ENCODE assay signal across 8 cellular contexts in the genomic region with DNA sequence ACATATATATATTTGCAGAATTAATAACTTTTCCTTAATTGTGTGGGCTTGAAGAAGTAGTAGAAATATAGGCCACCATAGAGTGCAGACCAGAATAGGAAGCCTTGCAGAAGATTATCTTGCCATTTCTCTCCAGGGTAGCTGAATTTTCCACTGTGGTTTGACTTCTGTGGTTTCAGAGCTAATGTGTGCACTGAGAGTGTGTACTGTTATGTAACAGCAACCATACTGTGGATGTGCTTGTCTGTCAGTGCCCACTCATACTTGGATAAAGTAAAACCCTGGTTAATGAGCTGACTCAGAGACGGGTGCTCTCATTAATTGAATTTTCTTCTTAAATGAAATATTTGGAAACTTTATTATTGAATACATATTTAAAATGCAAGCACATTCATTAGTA. TPM values are rescaled to one million over a fixed set of nuclear protein-coding genes. Genes with fewer than 3 reads are reported as not detected.
DNase-seq lines count a peak whose midpoint lies in the region; ATAC-seq and TF ChIP-seq lines count a peak whose summit lies in the region.

No MANE protein-coding gene starts in this region.

- BruUV-seq in A673 (replicated peaks; lab: Mats Ljungman, UMichigan) = no TSS peak

- no peaks in the 10 kb centered on the region for H3K36me3 ChIP-seq in A673 (ENCODE audit: insufficient read depth, low read length, poor library complexity, severe bottlenecking)
- H3K36me3 ChIP-seq in H7 (replicated peaks; ENCODE audit: control insufficient read depth, insufficient read depth, low read length) = no peaks in the 10 kb centered on the region

- peak; percentile 49 for DNase-seq in GM13977 (ENCODE audit: low spot score)
- peak; percentile 54 for DNase-seq in M059J (ENCODE audit: low read depth)
- peak; percentile 32 for DNase-seq in fibroblast of pulmonary artery (ENCODE audit: low read depth)
- no peak for DNase-seq in A673 (ENCODE audit: low spot score)
- no peak for DNase-seq in dorsolateral prefrontal cortex
- no peak for DNase-seq in H7
- DNase-seq in NCI-H1930 (lab: John Stamatoyannopoulos, UW) = no peak

- ATAC-seq in GM21576 (IDR thresholded peaks at IDR 0.05; ENCODE audit: unreplicated experiment) = peak; percentile 92

- H3K4me1 ChIP-seq in A673 (ENCODE audit: insufficient read depth, low read length, poor library complexity, severe bottlenecking) = no peaks in the 10 kb centered on the region

- in situ Hi-C loops in GM13977 (cut with MboI; ENCODE audit: low pct_unique_long_range_greater_than_20kb, low sequenced_read_pairs, unreplicated experiment) = no loop called here

- no peaks in the 10 kb centered on the region for H3K9me3 ChIP-seq in A673 (ENCODE audit: low read depth, low read length, poor library complexity, severe bottlenecking)

- H3K27ac ChIP-seq in A673 (ENCODE audit: low read depth, low read length, poor library complexity, severe bottlenecking) (no peak overlapping the region), dorsolateral prefrontal cortex (no peak overlapping the region)

- POLR2A ChIA-PET in A673 (lab: Charles Lee; ENCODE audit: low non-redundant PET) = no interaction called here

- TF ChIP-seq CTCF in GM13977 (IDR thresholded peaks at IDR 0.05; ENCODE audit: extremely low read depth, insufficient read depth, missing control alignments) (no peak), fibroblast of pulmonary artery (IDR thresholded peaks at IDR 0.05; ENCODE audit: low read length, missing control alignments) (no peak), A673 (conservative IDR thresholded peaks at IDR 0.05; ENCODE audit: low read depth, low read length) (no peak), dorsolateral prefrontal cortex (IDR thresholded peaks at IDR 0.05 in 54 of 56, conservative IDR thresholded peaks at IDR 0.05 in 2 of 56; ENCODE audit: low read depth in 1 of 56, partially characterized antibody in 56 of 56) (no peak)

- intact Hi-C loops in A673 (cut with micrococcal nuclease; ENCODE audit: unreplicated experiment) = no loop called here
- intact Hi-C loops in dorsolateral prefrontal cortex (cut with DNase I) = no loop called here

- no peak overlapping the region for H3K4me3 ChIP-seq in fibroblast of pulmonary artery (replicated peaks; ENCODE audit: low read depth, low read length)
- H3K4me3 ChIP-seq in A673 (ENCODE audit: low read depth, low read length, poor library complexity, severe bottlenecking) = no peak overlapping the region
- no peak overlapping the region for H3K4me3 ChIP-seq in dorsolateral prefrontal cortex
- H3K4me3 ChIP-seq in H7 (ENCODE audit: insufficient read depth, low read depth, low read length) = no peak overlapping the region

- CTCF ChIA-PET in A673 (lab: Charles Lee) = no interaction called here

- H3K27me3 ChIP-seq in A673 (replicated peaks; ENCODE audit: insufficient read depth, low read depth, low read length, poor library complexity) (peaks cover 6% of the 10 kb centered on the region), dorsolateral prefrontal cortex (peaks cover 0 to 16% (median 0%) of the 10 kb centered on the region in 45 donors), H7 (ENCODE audit: control insufficient read depth, insufficient read depth, low read length) (no peaks in the 10 kb centered on the region)

RNA-seq across cellular contexts. Expression of a gene that starts 57.2 kb away (rescaled TPM):
- total RNA-seq in M059J (2014; rRNA removed; shearing (Covaris generic)) = 30.8 and 37.2 TPM in 2 replicates
- total RNA-seq in A673 (2021) (33.4 and 34.2 TPM in 2 replicates), dorsolateral prefrontal cortex (10 to 100 TPM; 17.9 to 39.4 (median 27.8) TPM)
- total RNA-seq in H7 (2014; rRNA removed; shearing (Covaris generic)) = 14.8 and 16.8 TPM in 2 replicates

Comparison
In these comparisons a context has a peak if more than half of its experiments do, and no peak if none do; other contexts are left out.
1. DNase-seq: peak in GM13977 (single experiment), M059J (single experiment) and fibroblast of pulmonary artery (single experiment); none in A673 (single experiment), dorsolateral prefrontal cortex (0 of 10), H7 (single experiment) and NCI-H1930 (0 of 2).